Comparison of ENCODE assay signal across 12 cellular contexts in genomic region chr6:133132092-133132491, GRCh38.
DNase-seq lines count a peak whose midpoint lies in the region; ATAC-seq and TF ChIP-seq lines count a peak whose summit lies in the region.
"Had no signal": no experiment of that assay in that cellular context is flagged by ENCODE, and none has a peak within 500 bp of the region (broad histone marks: within the 10 kb centered on the region; RNA-seq: fewer than 3 reads in every experiment).

No MANE protein-coding gene starts in this region.

- DNase-seq in Daoy (ENCODE audit: low read depth) (peak; percentile 5), NCI-H146 (lab: John Stamatoyannopoulos, UW) (peak; percentile 86), astrocyte of the hippocampus (ENCODE audit: low read depth, low spot score) (peak; percentile 55), NAMALWA (ENCODE audit: low spot score) (no peak), OCI-LY7 (ENCODE audit: low spot score) (no peak), DMS79 (lab: John Stamatoyannopoulos, UW) (no peak)
- DNase-seq: C1 segment of cervical spinal cord, immature natural killer cell had no signal

- no peaks in the 10 kb centered on the region for H3K36me3 ChIP-seq in parathyroid adenoma (ENCODE audit: control insufficient read depth, insufficient read depth, low read length)
- no peaks in the 10 kb centered on the region for H3K36me3 ChIP-seq in OCI-LY7 (ENCODE audit: insufficient read depth, low read length)

- H3K79me2 ChIP-seq in parathyroid adenoma (no peaks in the 10 kb centered on the region), OCI-LY7 (ENCODE audit: insufficient read depth, low read depth, low read length) (no peaks in the 10 kb centered on the region)

- no peaks in the 10 kb centered on the region for H3K4me1 ChIP-seq in parathyroid adenoma
- no peaks in the 10 kb centered on the region for H3K4me1 ChIP-seq in OCI-LY7 (ENCODE audit: insufficient read depth, low read length, poor library complexity, severe bottlenecking)

- TF ChIP-seq CTCF in parathyroid adenoma (IDR thresholded peaks at IDR 0.05) (no peak), OCI-LY7 (conservative IDR thresholded peaks at IDR 0.05; ENCODE audit: low read length) (no peak)

- no peaks in the 10 kb centered on the region for H4K20me1 ChIP-seq in OCI-LY7 (ENCODE audit: insufficient read depth, low read length)

- no peak overlapping the region for H3K27ac ChIP-seq in parathyroid adenoma
- no peak overlapping the region for H3K27ac ChIP-seq in OCI-LY7 (ENCODE audit: low read depth, low read length, poor library complexity, severe bottlenecking)
- H3K27ac ChIP-seq: coronary artery had no signal

- H3K27me3 ChIP-seq in parathyroid adenoma (ENCODE audit: control insufficient read depth, insufficient read depth, low read length), result no peaks in the 10 kb centered on the region

- no peak overlapping the region for H3K9ac ChIP-seq in parathyroid adenoma

- H3K4me2 ChIP-seq in parathyroid adenoma (ENCODE audit: low read length), result no peak overlapping the region
- no peak overlapping the region for H3K4me2 ChIP-seq in OCI-LY7 (ENCODE audit: low read length)

- no peaks in the 10 kb centered on the region for H3K9me2 ChIP-seq in OCI-LY7 (ENCODE audit: insufficient read depth, low read length)

- no peak for ATAC-seq in GM18519 (IDR thresholded peaks at IDR 0.05; ENCODE audit: low FRiP score, unreplicated experiment)
- ATAC-seq: activated naive CD4-positive, alpha-beta T cell treated with anti-CD3 and anti-CD28 coated beads, Interleukin-2, amount 50 U/mL, for 72 hours had no signal

- CTCF ChIA-PET in OCI-LY7 (lab: Charles Lee; ENCODE audit: unreplicated experiment), result no interaction called here

- POLR2A ChIA-PET in OCI-LY7 (lab: Charles Lee), result no interaction called here

- H2AFZ ChIP-seq in parathyroid adenoma, result peak overlapping the region; percentile 9
- H2AFZ ChIP-seq in OCI-LY7 (ENCODE audit: low read length), result no peak overlapping the region

- H3K9me3 ChIP-seq in parathyroid adenoma (ENCODE audit: control insufficient read depth, low read length) (no peaks in the 10 kb centered on the region), OCI-LY7 (ENCODE audit: low read length) (no peaks in the 10 kb centered on the region)

- BruUV-seq in OCI-LY7 (replicated peaks; lab: Mats Ljungman, UMichigan), result no TSS peak

- intact Hi-C loops in OCI-LY7 (cut with micrococcal nuclease; ENCODE audit: unreplicated experiment), result no loop called here

- no peak overlapping the region for H3K4me3 ChIP-seq in parathyroid adenoma (ENCODE audit: low read depth, low read length)
- H3K4me3 ChIP-seq in OCI-LY7 (ENCODE audit: low read depth, low read length, poor library complexity, severe bottlenecking), result no peak overlapping the region
- H3K4me3 ChIP-seq: coronary artery had no signal

Comparison
In these comparisons a context has a peak if more than half of its experiments do, and no peak if none do; other contexts are left out.
1. DNase-seq: peak in Daoy (single experiment), NCI-H146 (single experiment) and astrocyte of the hippocampus (single experiment); none in NAMALWA (single experiment), OCI-LY7 (single experiment) and DMS79 (single experiment).